ENCODE assay signal across 31 cellular contexts in genomic region chr1:240356568-240356967, GRCh38.
"Had no signal": no experiment of that assay in that cellular context is flagged by ENCODE, and none has a peak within 500 bp of the region (broad histone marks: within the 10 kb centered on the region; RNA-seq: fewer than 3 reads in every experiment).

No MANE protein-coding gene starts in this region.

- H3K27ac Mint-ChIP-seq: activated CD4-positive, alpha-beta T cell treated with anti-CD3 and anti-CD28 coated beads, Interleukin-2, amount 10 ng/mL, durations not matched to agents 24 days and 14 days; activated CD8-positive, alpha-beta T cell treated with anti-CD3 and anti-CD28 coated beads for 36 hours; activated naive CD8-positive, alpha-beta T cell treated with anti-CD3 and anti-CD28 coated beads for 36 hours; activated T-cell treated with anti-CD3 and anti-CD28 coated beads, Interleukin-2, amount 50 U/mL, for 72 hours; activated T-helper 17 cell treated with anti-CD3 and anti-CD28 coated beads, Interleukin-2, amount 50 U/mL, for 72 hours had no signal

- H3K27me3 Mint-ChIP-seq: activated CD4-positive, alpha-beta T cell treated with anti-CD3 and anti-CD28 coated beads, Interleukin-2, amount 10 ng/mL, durations not matched to agents 24 days and 14 days; activated CD8-positive, alpha-beta T cell treated with anti-CD3 and anti-CD28 coated beads for 36 hours; activated naive CD8-positive, alpha-beta T cell treated with anti-CD3 and anti-CD28 coated beads for 36 hours had no signal

- H3K4me3 Mint-ChIP-seq: activated CD4-positive, alpha-beta T cell treated with anti-CD3 and anti-CD28 coated beads, Interleukin-2, amount 10 ng/mL, durations not matched to agents 24 days and 14 days; activated CD8-positive, alpha-beta T cell treated with anti-CD3 and anti-CD28 coated beads for 36 hours; activated naive CD8-positive, alpha-beta T cell treated with anti-CD3 and anti-CD28 coated beads for 36 hours; activated T-cell treated with anti-CD3 and anti-CD28 coated beads, Interleukin-2, amount 50 U/mL, for 72 hours; activated T-helper 17 cell treated with anti-CD3 and anti-CD28 coated beads, Interleukin-2, amount 50 U/mL, for 72 hours had no signal

- H3K36me3 Mint-ChIP-seq: activated naive CD8-positive, alpha-beta T cell treated with anti-CD3 and anti-CD28 coated beads for 36 hours had no signal

- DNase-seq: activated CD4-positive, alpha-beta T cell treated with anti-CD3 and anti-CD28 coated beads, Interleukin-2, amount 10 ng/mL, durations not matched to agents 24 days and 14 days; activated CD4-positive, alpha-beta T cell treated with anti-CD3 and anti-CD28 coated beads, Interleukin-2, amount 50 U/mL, for 4 hours; activated CD4-positive, CD25-positive, alpha-beta regulatory T cell; activated CD8-positive, alpha-beta T cell treated with anti-CD3 and anti-CD28 coated beads for 36 hours; activated effector memory CD4-positive, alpha-beta T cell treated with anti-CD3 and anti-CD28 coated beads, Interleukin-2, amount 50 U/mL, for 16 hours; activated naive CD4-positive, alpha-beta T cell; activated naive CD4-positive, alpha-beta T cell treated with anti-CD3 and anti-CD28 coated beads, Interleukin-2, amount 50 U/mL, for 16 hours; activated naive CD8-positive, alpha-beta T cell treated with anti-CD3 and anti-CD28 coated beads for 36 hours; activated T-cell treated with anti-CD3 and anti-CD28 coated beads, Interleukin-2, amount 50 U/mL, for 1 hour; activated T-cell treated with anti-CD3 and anti-CD28 coated beads, Interleukin-2, amount 50 U/mL, for 72 hours; amygdala; body of pancreas; MV-4-11; NCI-H1092; NCI-H1436 treated with DMSO at 0.1 percent for 48 hours; NCI-H1694 treated with DMSO at 0.1 percent for 48 hours; NCI-H2029; NCI-H345; NCI-H524 treated with DMSO at 0.1 percent for 48 hours; Peyer's patch; RPMI8226; SHP77 treated with DMSO at 0.1 percent for 48 hours; SW 1271; T-helper 1 cell; T-helper 2 cell; T-helper 9 cell; WERI-Rb-1 had no signal

- H3K9me3 ChIP-seq: ascending aorta, body of pancreas, breast epithelium, Peyer's patch, SJSA1 had no signal

- H3K4me1 Mint-ChIP-seq: activated CD4-positive, alpha-beta T cell treated with anti-CD3 and anti-CD28 coated beads, Interleukin-2, amount 10 ng/mL, durations not matched to agents 24 days and 14 days; activated naive CD8-positive, alpha-beta T cell treated with anti-CD3 and anti-CD28 coated beads for 36 hours; activated T-helper 17 cell treated with anti-CD3 and anti-CD28 coated beads, Interleukin-2, amount 50 U/mL, for 72 hours had no signal

- H3K27ac ChIP-seq: ascending aorta, body of pancreas, breast epithelium, Peyer's patch, SJSA1, WERI-Rb-1 had no signal

- H3K4me1 ChIP-seq: ascending aorta, body of pancreas, breast epithelium, Peyer's patch had no signal

- H3K36me3 ChIP-seq: ascending aorta, breast epithelium, Peyer's patch had no signal

- H3K4me3 ChIP-seq: ascending aorta, body of pancreas, breast epithelium, Peyer's patch, SJSA1 had no signal

- H3K27me3 ChIP-seq: ascending aorta, body of pancreas, breast epithelium, Peyer's patch, SJSA1 had no signal

- ATAC-seq: activated CD8-positive, alpha-beta T cell treated with anti-CD3 and anti-CD28 coated beads for 36 hours; activated T-cell treated with anti-CD3 and anti-CD28 coated beads, Interleukin-2, amount 50 U/mL, for 72 hours; activated T-helper 17 cell treated with anti-CD3 and anti-CD28 coated beads, Interleukin-2, amount 50 U/mL, for 72 hours; body of pancreas had no signal
